16 cellular contexts compared by ENCODE assay signal in genomic region chr19:512548-513365, GRCh38. TPM values are rescaled to one million over a fixed set of nuclear protein-coding genes. Genes with fewer than 3 reads are reported as not detected.
DNase-seq lines count a peak whose midpoint lies in the region; ATAC-seq and TF ChIP-seq lines count a peak whose summit lies in the region.
"Had no signal": no experiment of that assay in that cellular context is flagged by ENCODE, and none has a peak within 500 bp of the region (broad histone marks: within the 10 kb centered on the region; RNA-seq: fewer than 3 reads in every experiment).

No MANE protein-coding gene starts in this region.

- intact Hi-C loops in CD8-positive, alpha-beta T cell (cut with DNase I, micrococcal nuclease): loop anchor here (5.0 to 10.0 kb wide), 3 partner anchors 125 to 215 kb away; partner anchors contain the start of genes FGF22 (in 1 of the 2) and RNF126 (in 1 of the 2)

- POLR2A ChIA-PET in CD8-positive, alpha-beta T cell (lab: Charles Lee): interaction anchor here (2.7 kb wide), 1 partner anchor 19 kb away, joined by 22 read pairs; the partner anchor contains the start of gene CDC34
- POLR2A ChIA-PET in T-cell (lab: Charles Lee): no interaction called here

- no peaks in the 10 kb centered on the region for H3K27me3 ChIP-seq in CD8-positive, alpha-beta T cell (ENCODE audit: insufficient read depth, low read length)
- H3K27me3 ChIP-seq in H7 (ENCODE audit: control insufficient read depth, insufficient read depth, low read length): peaks cover 15% of the 10 kb centered on the region
- no peaks in the 10 kb centered on the region for H3K27me3 ChIP-seq in mesendoderm (ENCODE audit: insufficient read depth, low read length, poor library complexity)
- H3K27me3 ChIP-seq: brain microvascular endothelial cell, heart right ventricle, sigmoid colon had no signal

- no peaks in the 10 kb centered on the region for H3K79me1 ChIP-seq in mesendoderm (ENCODE audit: low read length)

- no peak overlapping the region for H3K4me3 Mint-ChIP-seq in CD8-positive, alpha-beta T cell
- H3K4me3 Mint-ChIP-seq in T-cell: no peak overlapping the region

- no peak overlapping the region for H2BK120ac ChIP-seq in mesendoderm (ENCODE audit: low read depth, low read length)

- peaks cover 12% of the 10 kb centered on the region for H3K36me3 Mint-ChIP-seq in CD8-positive, alpha-beta T cell
- H3K36me3 Mint-ChIP-seq in T-cell: peaks cover 5% of the 10 kb centered on the region

- no peak for ATAC-seq in CD8-positive, alpha-beta T cell
- ATAC-seq in T-cell (replicated peaks in 1 of 4) (no peak), left lobe of liver (no peak), HG03432 (IDR thresholded peaks at IDR 0.05; ENCODE audit: unreplicated experiment) (no peak)
- ATAC-seq: heart right ventricle had no signal

- no peaks in the 10 kb centered on the region for H3K36me3 ChIP-seq in CD8-positive, alpha-beta T cell (ENCODE audit: insufficient read depth, low read length)
- H3K36me3 ChIP-seq in H7 (replicated peaks; ENCODE audit: control insufficient read depth, insufficient read depth, low read length) (no peaks in the 10 kb centered on the region; the same call in 1 of the 2 replicates), mesendoderm (ENCODE audit: control insufficient read depth, insufficient read depth, low read length) (no peaks in the 10 kb centered on the region)
- H3K36me3 ChIP-seq: brain microvascular endothelial cell had no signal

- no peak overlapping the region for H4K8ac ChIP-seq in mesendoderm (ENCODE audit: low read depth, low read length)

- peak in 1 of 7 experiments; percentile 11 for DNase-seq in CD8-positive, alpha-beta T cell
- DNase-seq in H7 (peak; percentile 76), T-cell (peak in 1 of 34 experiments; percentile 28), mesendoderm (no peak), left lobe of liver (ENCODE audit: low spot score) (no peak), GM03348 (ENCODE audit: low spot score) (no peak)
- DNase-seq in activated CD4-positive, alpha-beta T cell treated with anti-CD3 and anti-CD28 coated beads for 4 hours: no peak
- DNase-seq: activated CD4-positive, alpha-beta T cell treated with anti-CD3 and anti-CD28 coated beads for 48 hours; activated effector memory CD4-positive, alpha-beta T cell treated with Interleukin-2 at 50 U/mL for 16 hours; brain microvascular endothelial cell; COR-L47; heart right ventricle; midbrain; sigmoid colon had no signal

- peak overlapping the region; percentile 97 for H3K27ac Mint-ChIP-seq in CD8-positive, alpha-beta T cell
- H3K27ac Mint-ChIP-seq in T-cell: peak overlapping the region; percentile 97 to 99

- H3K56ac ChIP-seq in mesendoderm (ENCODE audit: low read length): peak overlapping the region; percentile 56

- CTCF ChIA-PET in CD8-positive, alpha-beta T cell (lab: Charles Lee): interaction anchor here (2.1 kb wide), 1 partner anchor 17 kb away, joined by 5 read pairs; the partner anchor contains the start of gene MADCAM1
- CTCF ChIA-PET in T-cell (lab: Charles Lee): interaction anchor here in 1 of 2 donors (0.8 kb wide), 1 partner anchor 17 kb away, joined by 3 read pairs; no protein-coding TSS in a partner anchor

- no peak overlapping the region for H3K18ac ChIP-seq in mesendoderm (ENCODE audit: low read length)

- H3K79me2 ChIP-seq in mesendoderm (ENCODE audit: control insufficient read depth, insufficient read depth, low read length): no peaks in the 10 kb centered on the region

- H3K23ac ChIP-seq in mesendoderm (ENCODE audit: low read length): no peak overlapping the region

- no peak overlapping the region for H4K5ac ChIP-seq in mesendoderm (ENCODE audit: low read length)

- WGBS in mesendoderm (ENCODE audit: extremely low coverage, insufficient coverage, low lambda C conversion rate): no CpG with 5 or more reads among the region's 62 CpGs

- no peak overlapping the region for H3K9ac ChIP-seq in mesendoderm (ENCODE audit: low read length)

- H3K4me3 ChIP-seq in CD8-positive, alpha-beta T cell (ENCODE audit: low read depth, low read length): no peak overlapping the region
- H3K4me3 ChIP-seq in H7 (ENCODE audit: insufficient read depth, low read depth, low read length) (no peak overlapping the region), mesendoderm (ENCODE audit: low read length) (no peak overlapping the region)
- H3K4me3 ChIP-seq: heart right ventricle, sigmoid colon had no signal

- H2AK5ac ChIP-seq in mesendoderm (ENCODE audit: low read length): no peak overlapping the region

- H3K4ac ChIP-seq in mesendoderm (ENCODE audit: low read depth, low read length): no peak overlapping the region

- no peaks in the 10 kb centered on the region for H3K9me3 ChIP-seq in CD8-positive, alpha-beta T cell (ENCODE audit: low read length)
- H3K9me3 ChIP-seq: heart right ventricle, sigmoid colon had no signal

- no peak overlapping the region for H3K4me2 ChIP-seq in mesendoderm (ENCODE audit: low read length)

- H3K27me3 Mint-ChIP-seq in CD8-positive, alpha-beta T cell (ENCODE audit: low read depth): no peaks in the 10 kb centered on the region
- no peaks in the 10 kb centered on the region for H3K27me3 Mint-ChIP-seq in T-cell

- no peak overlapping the region for H2BK5ac ChIP-seq in mesendoderm (ENCODE audit: low read length)

- TF ChIP-seq CTCF in CD8-positive, alpha-beta T cell (IDR thresholded peaks at IDR 0.05): no peak

- H2BK15ac ChIP-seq in mesendoderm (replicated peaks; ENCODE audit: low read depth): no peak overlapping the region

- peaks cover 64% of the 10 kb centered on the region for H3K4me1 ChIP-seq in CD8-positive, alpha-beta T cell (ENCODE audit: insufficient read depth, low read length)
- H3K4me1 ChIP-seq in mesendoderm (ENCODE audit: control insufficient read depth, low read depth, low read length): peaks cover 9% of the 10 kb centered on the region

- H3K4me1 Mint-ChIP-seq in CD8-positive, alpha-beta T cell (ENCODE audit: low read depth): peaks cover 49% of the 10 kb centered on the region
- peaks cover 45 to 61% (median 49%) of the 10 kb centered on the region in 3 donors for H3K4me1 Mint-ChIP-seq in T-cell

- H3K27ac ChIP-seq in CD8-positive, alpha-beta T cell (ENCODE audit: low read depth, low read length): peak overlapping the region; percentile 96
- H3K27ac ChIP-seq in mesendoderm (ENCODE audit: low read depth, low read length): no peak overlapping the region
- H3K27ac ChIP-seq: brain microvascular endothelial cell, epithelial cell of prostate, sigmoid colon had no signal

- H3K9me3 Mint-ChIP-seq in CD8-positive, alpha-beta T cell: no peaks in the 10 kb centered on the region
- H3K9me3 Mint-ChIP-seq in T-cell: no peaks in the 10 kb centered on the region

RNA-seq across cellular contexts. Expression of gene TPGS1, which starts 5.5 kb away (rescaled TPM):
- total RNA-seq in CD8-positive, alpha-beta T cell: 10 to 100 TPM; 17.3 to 19.5 TPM
- total RNA-seq in H7 (2014; rRNA removed; shearing (Covaris generic)): 13.7 and 18.1 TPM in 2 replicates
- total RNA-seq in T-cell: 10 to 100 TPM; 22.2 to 44.4 (median 39.4) TPM
- 3.2 TPM for polyA plus RNA-seq in mesendoderm (2013, experiment 1 of 2)
- 3.1 TPM for polyA plus RNA-seq in mesendoderm (2013, experiment 2 of 2)
- total RNA-seq in left lobe of liver: 10.4 TPM

RNA-seq across cellular contexts. Expression of gene MADCAM1, which starts 16.5 kb away (rescaled TPM):
- total RNA-seq in CD8-positive, alpha-beta T cell: under 1 TPM in 1 of 2 experiments, not detected in 1; 0.19 TPM
- total RNA-seq in H7 (2014; rRNA removed; shearing (Covaris generic)): 0.70 TPM in 1 of 2 replicates, not detected in the other
- total RNA-seq in T-cell: 1 to 10 TPM in 3 of 5 donors, under 1 TPM in 2; 0.40 to 1.6 (median 1.4) TPM
- 0.18 TPM for polyA plus RNA-seq in mesendoderm (2013, experiment 1 of 2)
- polyA plus RNA-seq in mesendoderm (2013, experiment 2 of 2): 0.24 TPM
- 0.53 TPM for total RNA-seq in left lobe of liver

RNA-seq across cellular contexts. Expression of gene CDC34, which starts 18.8 kb away (rescaled TPM):
- total RNA-seq in CD8-positive, alpha-beta T cell: 10 to 100 TPM; 37.1 to 45.8 TPM
- total RNA-seq in H7 (2014; rRNA removed; shearing (Covaris generic)): 180 and 192 TPM in 2 replicates
- 10 to 100 TPM; 35.4 to 52.6 (median 51.3) TPM for total RNA-seq in T-cell
- polyA plus RNA-seq in mesendoderm (2013, experiment 1 of 2): 78.8 TPM
- polyA plus RNA-seq in mesendoderm (2013, experiment 2 of 2): 81.6 TPM
- 53.5 TPM for total RNA-seq in left lobe of liver

RNA-seq across cellular contexts. Expression of gene GZMM, which starts 31.1 kb away (rescaled TPM):
- 100 to 1,000 TPM; 117 to 119 TPM for total RNA-seq in CD8-positive, alpha-beta T cell
- 0.38 and 1.6 TPM in 2 replicates for total RNA-seq in H7 (2014; rRNA removed; shearing (Covaris generic))
- 10 to 100 TPM; 66.2 to 91.0 (median 78.6) TPM for total RNA-seq in T-cell
- 0.13 TPM for polyA plus RNA-seq in mesendoderm (2013, experiment 1 of 2)
- 0.25 TPM for polyA plus RNA-seq in mesendoderm (2013, experiment 2 of 2)
- total RNA-seq in left lobe of liver: 0.33 TPM

RNA-seq across cellular contexts. Expression of gene SHC2, which starts 51.9 kb away (rescaled TPM):
- 1 to 10 TPM; 6.1 to 6.6 TPM for total RNA-seq in CD8-positive, alpha-beta T cell
- 5.3 and 6.9 TPM in 2 replicates for total RNA-seq in H7 (2014; rRNA removed; shearing (Covaris generic))
- 1 to 10 TPM in 4 of 5 donors, under 1 TPM in 1; 0.66 to 4.4 (median 3.4) TPM for total RNA-seq in T-cell
- polyA plus RNA-seq in mesendoderm (2013, experiment 1 of 2): 1.3 TPM
- 0.91 TPM for polyA plus RNA-seq in mesendoderm (2013, experiment 2 of 2)
- 57.8 TPM for total RNA-seq in left lobe of liver
